ENCODE assay signal across 20 cellular contexts in genomic region chr4:78369691-78370090, GRCh38.
DNase-seq lines count a peak whose midpoint lies in the region; ATAC-seq, FAIRE-seq and TF ChIP-seq lines count a peak whose summit lies in the region.
"Had no signal": no experiment of that assay in that cellular context is flagged by ENCODE, and none has a peak within 500 bp of the region (broad histone marks: within the 10 kb centered on the region; RNA-seq: fewer than 3 reads in every experiment).

No MANE protein-coding gene starts in this region.

- intact Hi-C loops in testis (cut with DNase I; ENCODE audit: low total_unique reads), result no loop called here

- H3K36me3 ChIP-seq in bronchial epithelial cell (ENCODE audit: control insufficient read depth, insufficient read depth, low read length), result no peaks in the 10 kb centered on the region
- H3K36me3 ChIP-seq in testis (ENCODE audit: low read depth, missing control alignments), result no peaks in the 10 kb centered on the region
- H3K36me3 ChIP-seq: adrenal gland had no signal

- no peaks in the 10 kb centered on the region for H3K4me1 ChIP-seq in testis
- H3K4me1 ChIP-seq: adrenal gland had no signal

- ATAC-seq in GM19455 (IDR thresholded peaks at IDR 0.05; ENCODE audit: unreplicated experiment), result no peak
- ATAC-seq: T-helper 17 cell had no signal

- 80 to 88% methylated on average over 4 of the region's 4 CpGs for WGBS in testis, 2 donors

- H3K27ac ChIP-seq in testis, result no peak overlapping the region
- H3K27ac ChIP-seq: adrenal gland, RWPE1 had no signal

- no peak overlapping the region for H3K4me3 ChIP-seq in bronchial epithelial cell (ENCODE audit: low read depth, low read length)
- no peak overlapping the region for H3K4me3 ChIP-seq in testis
- H3K4me3 ChIP-seq: adrenal gland had no signal

- no peaks in the 10 kb centered on the region for H3K9me3 ChIP-seq in testis
- H3K9me3 ChIP-seq: adrenal gland had no signal

- peak; percentile 19 for DNase-seq in ELF-1 (ENCODE audit: low read depth, low spot score)
- DNase-seq in NCI-H2081 (lab: John Stamatoyannopoulos, UW), result peak; percentile 53 to 84
- DNase-seq in bronchial epithelial cell (ENCODE audit: low read depth), result peak; percentile 80
- peak; percentile 52 for DNase-seq in kidney tubule cell (ENCODE audit: low spot score)
- DNase-seq in testis, result no peak
- DNase-seq in SKM-1 treated with dmso at 0.1 percent for 144 hours (lab: John Stamatoyannopoulos, UW; ENCODE audit: unreplicated experiment), result no peak
- no peak for DNase-seq in DMS153 treated with DMSO at 0.1 percent for 48 hours (lab: John Stamatoyannopoulos, UW; ENCODE audit: unreplicated experiment)
- DNase-seq: activated CD4-positive, alpha-beta T cell treated with anti-CD3 and anti-CD28 coated beads, Interleukin-2, amount 10 ng/mL, durations not matched to agents 7 days and 5 days; activated T-cell treated with anti-CD3 and anti-CD28 coated beads, Interleukin-2, amount 50 U/mL, for 24 hours; adrenal gland; AML-193; dermis blood vessel endothelial cell; DMS79; kidney; NCI-H524 treated with DMSO at 0.1 percent for 48 hours; retina; stimulated activated CD4-positive, alpha-beta T cell treated with anti-CD3 and anti-CD28 coated beads, Interleukin-4, amount 100 ng/mL, for 1 hour; T-helper 17 cell had no signal

- TF ChIP-seq POLR2A in testis (IDR thresholded peaks at IDR 0.05), result no peak

- TF ChIP-seq CTCF in bronchial epithelial cell (IDR thresholded peaks at IDR 0.05; ENCODE audit: insufficient read depth, low read length, severe bottlenecking), result no peak
- TF ChIP-seq CTCF in testis (IDR thresholded peaks at IDR 0.05), result no peak

- H3K27me3 ChIP-seq in bronchial epithelial cell (ENCODE audit: control insufficient read depth, insufficient read depth, low read length), result no peaks in the 10 kb centered on the region
- no peaks in the 10 kb centered on the region for H3K27me3 ChIP-seq in testis
- H3K27me3 ChIP-seq: adrenal gland had no signal

- FAIRE-seq in bronchial epithelial cell (lab: Jason Lieb, UNC), result peak; percentile 77
- FAIRE-seq: kidney had no signal

Comparison
In these comparisons a context has a peak if more than half of its experiments do, and no peak if none do; other contexts are left out.
1. DNase-seq: peak in ELF-1 (single experiment), NCI-H2081 (2 of 2), bronchial epithelial cell (single experiment) and kidney tubule cell (single experiment); none in testis (single experiment), SKM-1 treated with dmso at 0.1 percent for 144 hours (single experiment) and DMS153 treated with DMSO at 0.1 percent for 48 hours (single experiment).